In the genomic region with DNA sequence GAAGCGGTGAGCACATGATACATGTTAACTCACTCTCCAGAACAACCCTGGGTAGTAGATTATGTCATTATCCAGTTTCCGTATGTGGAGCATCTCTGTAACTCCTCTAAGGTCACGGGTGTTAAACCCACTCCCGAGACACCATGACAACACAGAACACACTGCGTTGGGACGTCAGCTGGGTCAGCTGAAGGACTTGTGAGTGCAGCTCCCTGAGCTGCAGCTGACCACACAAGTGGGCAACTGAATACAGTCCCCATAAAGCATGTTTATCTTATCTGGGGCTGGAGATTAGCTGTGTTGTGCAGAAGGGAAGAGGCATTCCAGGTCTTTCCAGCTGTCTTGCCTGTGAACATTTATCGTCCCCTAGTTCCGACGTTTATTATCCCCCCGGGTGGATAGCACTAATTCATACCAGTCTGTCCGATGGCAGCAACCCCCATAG, we compare ENCODE assay signal across 11 cellular contexts.
A peak's percentile ranks its signal among the peaks of the same experiment; 100 is the strongest.
DNase-seq lines count a peak whose midpoint lies in the region; ATAC-seq, FAIRE-seq and TF ChIP-seq lines count a peak whose summit lies in the region.
"Had no signal": no experiment of that assay in that cellular context is flagged by ENCODE, and none has a peak within 500 bp of the region (broad histone marks: within the 10 kb centered on the region; RNA-seq: fewer than 3 reads in every experiment).

No MANE protein-coding gene starts in this region.

- no peak for ATAC-seq in HG03460 (IDR thresholded peaks at IDR 0.05; ENCODE audit: unreplicated experiment)
- ATAC-seq: HCT116 had no signal

- TF ChIP-seq CTCF in kidney (IDR thresholded peaks at IDR 0.05; ENCODE audit: borderline replicate concordance, extremely low read depth, insufficient read depth), result no peak

- no peaks in the 10 kb centered on the region for H3K9me3 ChIP-seq in kidney (ENCODE audit: control insufficient read depth in 1 of 2, low read length in 2 of 2)
- H3K9me3 ChIP-seq in stomach smooth muscle (ENCODE audit: control insufficient read depth in 2 of 2, low read length in 2 of 2), result no peaks in the 10 kb centered on the region

- H3K9ac ChIP-seq in kidney (ENCODE audit: low read length in 2 of 2) (no peak overlapping the region), stomach smooth muscle (ENCODE audit: low read length in 2 of 2) (peak overlapping the region in 1 of 2 donors; percentile 51)

- no peaks in the 10 kb centered on the region for H3K27me3 ChIP-seq in stomach smooth muscle (ENCODE audit: control insufficient read depth in 1 of 2, insufficient read depth in 2 of 2, low read length in 2 of 2)

- H3K4me3 ChIP-seq in kidney (ENCODE audit: low read length in 2 of 2) (no peak overlapping the region), stomach smooth muscle (ENCODE audit: low read length in 2 of 2) (peak overlapping the region in 1 of 2 donors; percentile 54)

- no peaks in the 10 kb centered on the region for H3K36me3 ChIP-seq in kidney (ENCODE audit: control insufficient read depth in 1 of 2, insufficient read depth in 2 of 2, low read length in 2 of 2)
- H3K36me3 ChIP-seq in stomach smooth muscle (ENCODE audit: control insufficient read depth in 2 of 2, insufficient read depth in 2 of 2, low read length in 2 of 2), result no peaks in the 10 kb centered on the region

- H3K27ac ChIP-seq in kidney (ENCODE audit: low read depth in 2 of 2, low read length in 2 of 2) (no peak overlapping the region), stomach smooth muscle (ENCODE audit: low read length) (peak overlapping the region; percentile 69)

- FAIRE-seq in kidney (lab: Jason Lieb, UNC), result no peak
- FAIRE-seq: GM12892 had no signal

- H3K4me1 ChIP-seq in kidney (ENCODE audit: control insufficient read depth in 1 of 2, insufficient read depth in 1 of 2, low read depth in 1 of 2, low read length in 2 of 2) (peaks cover 23 to 40% of the 10 kb centered on the region in 2 donors), stomach smooth muscle (ENCODE audit: control insufficient read depth, insufficient read depth, low read length) (peaks cover 85% of the 10 kb centered on the region)

- DNase-seq in NCI-H2107 treated with DMSO at 0.1 percent for 48 hours (lab: John Stamatoyannopoulos, UW; ENCODE audit: unreplicated experiment) (peak; percentile 23), NCI-H2107 (lab: John Stamatoyannopoulos, UW) (no peak), amniotic epithelial cell (ENCODE audit: low read depth) (peak; percentile 98), kidney (peak; percentile 84), kidney glomerular epithelial cell (lab: John Stamatoyannopoulos, UW) (no peak)
- no peak for DNase-seq in central memory CD4-positive, alpha-beta T cell
- DNase-seq: activated CD4-positive, alpha-beta memory T cell treated with anti-CD3 and anti-CD28 coated beads, Interleukin-2, amount 10 ng/mL, durations not matched to agents 7 days and 5 days had no signal

- intact Hi-C loops in kidney (cut with DNase I), result no loop called here

Comparison
In these comparisons a context has a peak if more than half of its experiments do, and no peak if none do; other contexts are left out.
1. DNase-seq: peak in NCI-H2107 treated with DMSO at 0.1 percent for 48 hours (single experiment), amniotic epithelial cell (single experiment) and kidney (single experiment); none in NCI-H2107 (single experiment), kidney glomerular epithelial cell (single experiment) and central memory CD4-positive, alpha-beta T cell (single experiment).